Comparison of ENCODE assay signal across 7 cellular contexts in the genomic region with DNA sequence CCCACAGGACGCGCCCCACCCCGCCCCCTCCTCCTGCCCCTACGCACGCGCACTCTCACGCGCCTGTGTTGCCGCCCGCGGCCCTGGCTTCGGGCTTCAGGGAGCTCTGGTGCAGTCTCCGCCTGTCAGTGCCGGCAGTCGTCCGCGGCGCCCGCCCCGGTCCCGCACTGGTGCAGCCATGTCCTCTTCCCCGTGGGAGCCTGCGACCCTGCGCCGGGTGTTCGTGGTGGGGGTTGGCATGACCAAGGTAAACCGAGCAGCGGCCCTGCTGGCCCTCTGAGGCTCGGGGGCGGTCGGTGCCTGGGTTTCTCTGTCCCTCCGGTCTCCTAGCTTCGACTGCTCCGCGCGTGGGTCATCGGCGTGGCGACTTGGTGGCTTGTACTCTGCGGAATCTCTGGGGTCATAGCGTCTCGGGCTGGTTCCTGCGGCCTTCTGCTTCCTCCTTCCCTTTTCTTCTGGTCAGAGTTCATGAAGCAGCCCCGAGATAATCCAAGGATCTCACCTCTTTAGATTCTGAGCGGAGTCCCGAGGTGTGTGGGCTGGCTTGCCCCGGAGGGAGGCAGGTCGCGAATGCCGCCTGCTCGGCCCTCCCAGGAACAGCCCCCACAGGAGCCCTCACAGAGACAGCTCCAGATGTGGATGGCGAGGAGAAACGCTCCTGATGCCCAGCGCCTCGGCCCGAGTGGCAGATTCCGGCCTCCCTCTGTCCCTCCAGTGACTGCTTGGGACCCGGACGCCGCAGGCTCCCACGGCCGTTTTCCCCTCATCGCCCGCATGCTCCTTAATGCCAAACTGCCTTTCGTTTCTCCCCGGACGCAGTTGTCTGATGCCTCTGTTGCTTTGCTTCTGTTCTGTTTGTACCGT. TPM values are rescaled to one million over a fixed set of nuclear protein-coding genes. Genes with fewer than 3 reads are reported as not detected.
DNase-seq lines count a peak whose midpoint lies in the region; ATAC-seq, FAIRE-seq and TF ChIP-seq lines count a peak whose summit lies in the region.

A gene with protein sequence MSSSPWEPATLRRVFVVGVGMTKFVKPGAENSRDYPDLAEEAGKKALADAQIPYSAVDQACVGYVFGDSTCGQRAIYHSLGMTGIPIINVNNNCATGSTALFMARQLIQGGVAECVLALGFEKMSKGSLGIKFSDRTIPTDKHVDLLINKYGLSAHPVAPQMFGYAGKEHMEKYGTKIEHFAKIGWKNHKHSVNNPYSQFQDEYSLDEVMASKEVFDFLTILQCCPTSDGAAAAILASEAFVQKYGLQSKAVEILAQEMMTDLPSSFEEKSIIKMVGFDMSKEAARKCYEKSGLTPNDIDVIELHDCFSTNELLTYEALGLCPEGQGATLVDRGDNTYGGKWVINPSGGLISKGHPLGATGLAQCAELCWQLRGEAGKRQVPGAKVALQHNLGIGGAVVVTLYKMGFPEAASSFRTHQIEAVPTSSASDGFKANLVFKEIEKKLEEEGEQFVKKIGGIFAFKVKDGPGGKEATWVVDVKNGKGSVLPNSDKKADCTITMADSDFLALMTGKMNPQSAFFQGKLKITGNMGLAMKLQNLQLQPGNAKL (plus strand): TSS at position 58 of the 864 bp plus-strand sequence. CDS start 121 bp downstream, at position 179.

- H3K4me3 ChIP-seq in epithelial cell of esophagus (ENCODE audit: low read length) = peak within 1 kb of the TSS; percentile 86

- peak; percentile 56 for ATAC-seq in HG03159 (IDR thresholded peaks at IDR 0.05; ENCODE audit: unreplicated experiment)

- no peak for TF ChIP-seq CTCF in epithelial cell of esophagus (IDR thresholded peaks at IDR 0.05; ENCODE audit: insufficient read depth, low read depth, low read length, missing control alignments)

- DNase-seq in GM18507 (ENCODE audit: extremely low spot score, insufficient read length, low read depth) (peak; percentile 82), NCI-H82 treated with DMSO at 0.1 percent for 48 hours (lab: John Stamatoyannopoulos, UW; ENCODE audit: unreplicated experiment) (peak; percentile 57), activated T-cell treated with anti-CD3 and anti-CD28 coated beads for 24 hours (ENCODE audit: low read depth) (peak; percentile 70), epithelial cell of esophagus (ENCODE audit: low read depth) (peak; percentile 79), mucosa of gallbladder (ENCODE audit: low spot score) (peak; percentile 77)
- peak; percentile 61 to 65 for DNase-seq in stimulated activated CD8-positive, alpha-beta memory T cell treated with anti-CD3 and anti-CD28 coated beads, Interleukin-4, amount 100 ng/mL, for 1 hour (ENCODE audit: low read depth in 2 of 2, low spot score in 1 of 2)

- FAIRE-seq in GM18507 (lab: Jason Lieb, UNC) = peak; percentile 48

RNA-seq across cellular contexts. Expression of the gene that starts here (rescaled TPM):
- 208 TPM for total RNA-seq in mucosa of gallbladder

Comparison
In these comparisons a context has a peak if more than half of its experiments do, and no peak if none do; other contexts are left out.
1. Peak in every context shown above with its lines: DNase-seq, ATAC-seq and H3K4me3 ChIP-seq.